Comparison of ENCODE assay signal across 15 cellular contexts in genomic region chr18:59460060-59460395, GRCh38.
DNase-seq lines count a peak whose midpoint lies in the region; FAIRE-seq and TF ChIP-seq lines count a peak whose summit lies in the region.
"Had no signal": no experiment of that assay in that cellular context is flagged by ENCODE, and none has a peak within 500 bp of the region (broad histone marks: within the 10 kb centered on the region; RNA-seq: fewer than 3 reads in every experiment).

No MANE protein-coding gene starts in this region.

- no peak overlapping the region for H3K4me3 ChIP-seq in CD4-positive, alpha-beta memory T cell (ENCODE audit: low read length in 2 of 2)
- H3K4me3 ChIP-seq: breast epithelium had no signal

- TF ChIP-seq CTCF in mesothelial cell of epicardium (IDR thresholded peaks at IDR 0.05; ENCODE audit: unreplicated experiment) (no peak), endothelial cell (IDR thresholded peaks at IDR 0.05; ENCODE audit: unreplicated experiment) (no peak)

- peaks cover 7% of the 10 kb centered on the region for H3K36me3 Mint-ChIP-seq in mesothelial cell of epicardium
- no peaks in the 10 kb centered on the region for H3K36me3 Mint-ChIP-seq in endothelial cell (ENCODE audit: low read depth, unreplicated experiment)
- H3K36me3 Mint-ChIP-seq in CD4-positive, alpha-beta memory T cell: no peaks in the 10 kb centered on the region
- H3K36me3 Mint-ChIP-seq: activated naive CD8-positive, alpha-beta T cell had no signal

- H3K4me3 Mint-ChIP-seq in mesothelial cell of epicardium (no peak overlapping the region), endothelial cell (ENCODE audit: unreplicated experiment) (no peak overlapping the region)
- no peak overlapping the region for H3K4me3 Mint-ChIP-seq in CD4-positive, alpha-beta memory T cell
- H3K4me3 Mint-ChIP-seq: activated naive CD8-positive, alpha-beta T cell; activated T-cell treated with anti-CD3 and anti-CD28 coated beads, Interleukin-2, amount 50 U/mL, for 4 hours; nephron progenitor cell had no signal

- H3K9me3 Mint-ChIP-seq in mesothelial cell of epicardium (no peaks in the 10 kb centered on the region), endothelial cell (ENCODE audit: unreplicated experiment) (no peaks in the 10 kb centered on the region)
- no peaks in the 10 kb centered on the region for H3K9me3 Mint-ChIP-seq in CD4-positive, alpha-beta memory T cell
- H3K9me3 Mint-ChIP-seq: activated T-cell treated with anti-CD3 and anti-CD28 coated beads, Interleukin-2, amount 50 U/mL, for 4 hours; nephron progenitor cell had no signal

- DNase-seq in AG08396 (ENCODE audit: low spot score) (peak; percentile 27), HTR-8/SVneo (ENCODE audit: insufficient read length, low spot score) (no peak), fibroblast of peridontal ligament (ENCODE audit: extremely low read depth) (peak; percentile 58), mesothelial cell of epicardium (ENCODE audit: low spot score in 2 of 2, unreplicated experiment in 2 of 2) (no peak), endothelial cell (ENCODE audit: low spot score) (no peak), GM19239 (ENCODE audit: insufficient read length, low spot score) (no peak), NCI-H446 (lab: John Stamatoyannopoulos, UW) (no peak)
- DNase-seq in CD4-positive, alpha-beta memory T cell: no peak
- DNase-seq: activated CD4-positive, alpha-beta T cell treated with anti-CD3 and anti-CD28 coated beads, Interleukin-2, amount 50 U/mL, for 4 hours; activated T-cell treated with anti-CD3 and anti-CD28 coated beads, Interleukin-2, amount 50 U/mL, for 4 hours; foreskin melanocyte; NCI-H1436; nephron progenitor cell had no signal

- peaks cover 37% of the 10 kb centered on the region for H3K4me1 Mint-ChIP-seq in mesothelial cell of epicardium
- no peaks in the 10 kb centered on the region for H3K4me1 Mint-ChIP-seq in endothelial cell (ENCODE audit: unreplicated experiment)
- no peaks in the 10 kb centered on the region for H3K4me1 Mint-ChIP-seq in CD4-positive, alpha-beta memory T cell

- no peak overlapping the region for H3K27ac ChIP-seq in CD4-positive, alpha-beta memory T cell (ENCODE audit: low read depth, low read length)
- H3K27ac ChIP-seq: breast epithelium had no signal

- H3K9me3 ChIP-seq in CD4-positive, alpha-beta memory T cell (ENCODE audit: control insufficient read depth in 1 of 2, low read length in 2 of 2): no peaks in the 10 kb centered on the region
- H3K9me3 ChIP-seq: breast epithelium had no signal

- H3K27ac Mint-ChIP-seq in mesothelial cell of epicardium (peak overlapping the region; percentile 86), endothelial cell (ENCODE audit: unreplicated experiment) (no peak overlapping the region)
- no peak overlapping the region for H3K27ac Mint-ChIP-seq in CD4-positive, alpha-beta memory T cell
- H3K27ac Mint-ChIP-seq: activated naive CD8-positive, alpha-beta T cell; nephron progenitor cell had no signal

- no peaks in the 10 kb centered on the region for H3K4me1 ChIP-seq in CD4-positive, alpha-beta memory T cell (ENCODE audit: insufficient read depth, low read length)

- POLR2A ChIA-PET in CD4-positive, alpha-beta memory T cell (lab: Charles Lee; ENCODE audit: partially characterized antibody): no interaction called here

- H3K27me3 Mint-ChIP-seq in mesothelial cell of epicardium (ENCODE audit: low read depth): peaks cover 24% of the 10 kb centered on the region
- H3K27me3 Mint-ChIP-seq in endothelial cell (ENCODE audit: unreplicated experiment): no peaks in the 10 kb centered on the region
- H3K27me3 Mint-ChIP-seq in CD4-positive, alpha-beta memory T cell: peaks cover 1 to 8% of the 10 kb centered on the region in 2 donors

- FAIRE-seq in HTR-8/SVneo (lab: Jason Lieb, UNC) (peak; percentile 46), GM19239 (lab: Jason Lieb, UNC) (no peak)

- CTCF ChIA-PET in CD4-positive, alpha-beta memory T cell (lab: Charles Lee; ENCODE audit: partially characterized antibody): interaction anchor here (0.9 to 4.1 kb wide), 6 partner anchors 10 to 1089 kb away, joined by 3 to 15 read pairs (median 6); no protein-coding TSS in a partner anchor

- intact Hi-C loops in CD4-positive, alpha-beta memory T cell (cut with micrococcal nuclease): no loop called here

- H3K36me3 ChIP-seq in CD4-positive, alpha-beta memory T cell (ENCODE audit: insufficient read depth, low read length): no peaks in the 10 kb centered on the region
- H3K36me3 ChIP-seq: breast epithelium had no signal

- H3K27me3 ChIP-seq in CD4-positive, alpha-beta memory T cell (ENCODE audit: insufficient read depth, low read length): no peaks in the 10 kb centered on the region
- H3K27me3 ChIP-seq: breast epithelium had no signal

Comparison
In these comparisons a context has a peak if more than half of its experiments do, and no peak if none do; other contexts are left out.
1. DNase-seq: peak in AG08396 (single experiment) and fibroblast of peridontal ligament (single experiment); none in HTR-8/SVneo (single experiment), mesothelial cell of epicardium (0 of 2), endothelial cell (single experiment), CD4-positive, alpha-beta memory T cell (0 of 5), GM19239 (single experiment) and NCI-H446 (0 of 2).